8 cellular contexts compared by ENCODE assay signal in the genomic region with DNA sequence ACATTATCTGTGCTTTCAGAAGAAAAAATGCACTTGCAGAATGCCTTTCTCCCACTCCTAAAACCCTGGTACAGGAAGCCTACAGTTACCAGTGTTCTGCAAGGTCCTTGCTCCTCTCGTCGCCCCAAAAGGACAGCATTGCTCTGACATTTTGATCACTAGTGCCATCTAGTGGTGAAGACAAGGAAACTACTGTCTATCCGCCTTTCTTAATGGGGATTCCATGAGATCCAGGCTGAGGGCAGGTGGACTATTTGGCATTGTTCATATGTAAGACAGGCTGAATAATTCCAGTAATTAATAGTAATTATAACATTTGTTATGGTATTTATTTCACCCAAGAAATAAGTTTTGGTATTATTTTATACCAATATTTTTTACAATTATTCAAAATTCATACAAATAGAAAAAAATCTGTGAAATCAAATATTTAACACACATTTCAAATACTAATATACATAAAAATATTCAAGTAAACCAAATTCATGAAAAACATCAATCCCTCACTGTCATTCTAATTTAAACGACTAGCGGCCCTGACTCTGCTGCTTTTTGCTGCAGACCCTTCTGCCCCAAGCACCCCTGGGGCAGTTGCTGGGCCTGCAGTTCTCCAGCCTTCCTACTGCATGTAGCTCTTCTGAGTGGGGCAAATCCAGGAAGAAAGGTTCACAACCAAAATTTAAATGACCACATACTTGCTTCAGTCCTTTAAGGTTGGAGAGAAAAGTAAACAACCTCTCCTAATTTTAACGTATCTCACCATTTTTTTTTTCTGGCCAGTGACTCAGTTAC. TPM values are rescaled to one million over a fixed set of nuclear protein-coding genes. Genes with fewer than 3 reads are reported as not detected.
A peak's percentile ranks its signal among the peaks of the same experiment; 100 is the strongest.
DNase-seq lines count a peak whose midpoint lies in the region; ATAC-seq and TF ChIP-seq lines count a peak whose summit lies in the region.

No MANE protein-coding gene starts in this region.

- CTCF ChIA-PET in CD8-positive, alpha-beta T cell (lab: Charles Lee), result interaction anchor here (0.8 to 3.7 kb wide), 12 partner anchors 9 to 792 kb away, joined by 3 to 18 read pairs (median 5); partner anchors contain the start of genes KIAA1328 and TPGS2

- H3K4me3 Mint-ChIP-seq in CD8-positive, alpha-beta T cell, result no peak overlapping the region

- H3K79me2 ChIP-seq in SU-DHL-6 (ENCODE audit: insufficient read depth, low read length), result no peaks in the 10 kb centered on the region

- H3K9me3 ChIP-seq in CD8-positive, alpha-beta T cell (ENCODE audit: low read length), result no peaks in the 10 kb centered on the region
- H3K9me3 ChIP-seq in SU-DHL-6 (ENCODE audit: insufficient read depth, low read length), result no peaks in the 10 kb centered on the region
- no peaks in the 10 kb centered on the region for H3K9me3 ChIP-seq in stomach

- H3K4me1 Mint-ChIP-seq in CD8-positive, alpha-beta T cell (ENCODE audit: low read depth), result peaks cover 7% of the 10 kb centered on the region

- peaks cover 65% of the 10 kb centered on the region for H3K36me3 Mint-ChIP-seq in CD8-positive, alpha-beta T cell

- peak in 6 of 7 experiments; percentile 2 to 56 (median 26) for DNase-seq in CD8-positive, alpha-beta T cell
- DNase-seq in NCI-H146 treated with DMSO at 0.1 percent for 48 hours (lab: John Stamatoyannopoulos, UW; ENCODE audit: unreplicated experiment), result peak; percentile 88
- DNase-seq in central memory CD4-positive, alpha-beta T cell, result peak; percentile 51
- DNase-seq in kidney tubule cell (ENCODE audit: low spot score), result peak; percentile 78
- peak; percentile 28 for DNase-seq in stomach

- H3F3A ChIP-seq in SU-DHL-6 (ENCODE audit: insufficient read depth), result no peaks in the 10 kb centered on the region; the same call in 1 of the 2 replicates

- no peak overlapping the region for H3K27ac Mint-ChIP-seq in CD8-positive, alpha-beta T cell

- H3K27me3 Mint-ChIP-seq in CD8-positive, alpha-beta T cell (ENCODE audit: low read depth), result no peaks in the 10 kb centered on the region

- peak; percentile 98 for ATAC-seq in CD8-positive, alpha-beta T cell
- ATAC-seq in GM18907 (IDR thresholded peaks at IDR 0.05; ENCODE audit: unreplicated experiment) (peak; percentile 97), HG03060 (IDR thresholded peaks at IDR 0.05; ENCODE audit: low read depth, unreplicated experiment) (peak; percentile 91)

- intact Hi-C loops in CD8-positive, alpha-beta T cell (cut with DNase I, micrococcal nuclease), result loop anchor here (1.0 to 5.0 kb wide), 6 partner anchors 121 to 1052 kb away; no protein-coding TSS in a partner anchor
- intact Hi-C loops in stomach (cut with DNase I; ENCODE audit: low total_unique reads), result no loop called here

- no peaks in the 10 kb centered on the region for H4K20me1 ChIP-seq in SU-DHL-6 (ENCODE audit: low read depth, low read length)

- no peak overlapping the region for H3K4me2 ChIP-seq in SU-DHL-6 (ENCODE audit: low read depth, low read length, poor library complexity, severe bottlenecking)

- H3K9me3 Mint-ChIP-seq in CD8-positive, alpha-beta T cell, result no peaks in the 10 kb centered on the region

- no peak overlapping the region for H3K27ac ChIP-seq in CD8-positive, alpha-beta T cell (ENCODE audit: low read depth, low read length)
- H3K27ac ChIP-seq in SU-DHL-6 (ENCODE audit: low read depth, low read length) (no peak overlapping the region), stomach (no peak overlapping the region)

- no peaks in the 10 kb centered on the region for H3K9me2 ChIP-seq in SU-DHL-6 (replicated peaks; ENCODE audit: insufficient read depth, low read length)

- H3K4me1 ChIP-seq in CD8-positive, alpha-beta T cell (ENCODE audit: insufficient read depth, low read length), result no peaks in the 10 kb centered on the region
- peaks cover under 1 to 14% (median 8%) of the 10 kb centered on the region in 4 donors for H3K4me1 ChIP-seq in stomach

- H3K27me3 ChIP-seq in CD8-positive, alpha-beta T cell (ENCODE audit: insufficient read depth, low read length), result no peaks in the 10 kb centered on the region
- no peaks in the 10 kb centered on the region for H3K27me3 ChIP-seq in SU-DHL-6 (ENCODE audit: low read length)
- no peaks in the 10 kb centered on the region for H3K27me3 ChIP-seq in stomach

- H2AFZ ChIP-seq in SU-DHL-6 (ENCODE audit: low read depth, low read length, severe bottlenecking), result no peak overlapping the region

- H3K9ac ChIP-seq in SU-DHL-6 (ENCODE audit: low read length), result no peak overlapping the region

- WGBS in stomach, 5 donors, result 42 to 47% (median 44%) methylated on average over 6 of the region's 6 CpGs

- POLR2A ChIA-PET in CD8-positive, alpha-beta T cell (lab: Charles Lee), result no interaction called here

- no peak for TF ChIP-seq POLR2A in stomach (IDR thresholded peaks at IDR 0.05)

- TF ChIP-seq EP300 in stomach (IDR thresholded peaks at IDR 0.05), result no peak

- peak; percentile 92 for TF ChIP-seq CTCF in CD8-positive, alpha-beta T cell (IDR thresholded peaks at IDR 0.05)
- peak; percentile 84 for TF ChIP-seq CTCF in SU-DHL-6 (IDR thresholded peaks at IDR 0.05; ENCODE audit: insufficient read depth, low read length, poor library complexity, severe bottlenecking)
- TF ChIP-seq CTCF in stomach (IDR thresholded peaks at IDR 0.05), result peak in 5 of 7 experiments; percentile 38 to 80 (median 73)

- H3K36me3 ChIP-seq in CD8-positive, alpha-beta T cell (ENCODE audit: insufficient read depth, low read length), result peaks cover 5% of the 10 kb centered on the region
- H3K36me3 ChIP-seq in SU-DHL-6 (ENCODE audit: low read length), result peaks cover 12% of the 10 kb centered on the region; the same call in 1 of the 2 replicates
- H3K36me3 ChIP-seq in stomach, result peaks cover 9 to 57% (median 39%) of the 10 kb centered on the region in 4 donors

- no peak overlapping the region for H3K4me3 ChIP-seq in CD8-positive, alpha-beta T cell (ENCODE audit: low read depth, low read length)
- H3K4me3 ChIP-seq in SU-DHL-6 (ENCODE audit: insufficient read depth, low read length, poor library complexity, severe bottlenecking) (no peak overlapping the region), stomach (no peak overlapping the region)

RNA-seq across cellular contexts. Expression of gene TPGS2, which starts 19.0 kb away (rescaled TPM):
- total RNA-seq in CD8-positive, alpha-beta T cell, result 10 to 100 TPM; 14.5 to 16.4 TPM
- 100 to 1,000 TPM in 3 of 5 donors, 10 to 100 TPM in 2; 36.7 to 230 (median 121) TPM for total RNA-seq in stomach
- polyA plus RNA-seq in stomach, result 10 to 100 TPM; 38.5 to 66.7 (median 44.0) TPM

RNA-seq across cellular contexts. Expression of gene KIAA1328, which starts 19.1 kb away (rescaled TPM):
- total RNA-seq in CD8-positive, alpha-beta T cell, result 1 to 10 TPM; 6.9 to 7.0 TPM
- 10 to 100 TPM; 10.4 to 21.7 (median 11.1) TPM for total RNA-seq in stomach
- polyA plus RNA-seq in stomach, result 1 to 10 TPM; 1.9 to 2.3 (median 2.1) TPM

Comparison
In these comparisons a context has a peak if more than half of its experiments do, and no peak if none do; other contexts are left out.
1. DNase-seq: peak in every context shown above with its lines; median percentile 88 in NCI-H146 treated with DMSO at 0.1 percent for 48 hours; 78 in kidney tubule cell; 51 in central memory CD4-positive, alpha-beta T cell; 28 in stomach; 26 in CD8-positive, alpha-beta T cell.